In genomic region chr13:36919206-36919832, GRCh38 we compare ENCODE assay signal across 8 cellular contexts. TPM values are rescaled to one million over a fixed set of nuclear protein-coding genes. Genes with fewer than 3 reads are reported as not detected.
DNase-seq lines count a peak whose midpoint lies in the region; ATAC-seq lines count a peak whose summit lies in the region.

No MANE protein-coding gene starts in this region.

- peak overlapping the region; percentile 51 for H3K4me3 ChIP-seq in HAP-1
- H3K4me3 ChIP-seq in stomach smooth muscle (ENCODE audit: low read length in 2 of 2): peak overlapping the region; percentile 83 to 90

- in situ Hi-C loops in Caki2 (cut with HindIII; ENCODE audit: low pct_unique_long_range_greater_than_20kb, low sequenced_read_pairs) (no loop called here), HAP-1 (cut with MboI; ENCODE audit: low sequenced_read_pairs) (no loop called here)

- DNase-seq in Caki2 (ENCODE audit: low read depth): peak; percentile 36
- DNase-seq in HAP-1 (ENCODE audit: low spot score in 2 of 2): peak; percentile 63 to 80
- peak; percentile 86 for DNase-seq in NCI-H69 (lab: John Stamatoyannopoulos, UW)
- peak in 12 of 61 donors; percentile 6 to 63 (median 24) for DNase-seq in caudate nucleus (lab: John Stamatoyannopoulos, UW)
- DNase-seq in GDM1 (lab: John Stamatoyannopoulos, UW): no peak

- H3K27ac ChIP-seq in caudate nucleus (ENCODE audit: low read depth, low read length) (peak overlapping the region; percentile 17), layer of hippocampus (ENCODE audit: low read depth, low read length) (peak overlapping the region; percentile 16), stomach smooth muscle (ENCODE audit: low read length) (peak overlapping the region; percentile 73)

- H3K36me3 ChIP-seq in HAP-1 (replicated peaks): no peaks in the 10 kb centered on the region
- no peaks in the 10 kb centered on the region for H3K36me3 ChIP-seq in stomach smooth muscle (ENCODE audit: control insufficient read depth in 2 of 2, insufficient read depth in 2 of 2, low read length in 2 of 2)

- no peak for ATAC-seq in GM21447 (IDR thresholded peaks at IDR 0.05; ENCODE audit: unreplicated experiment)

- H3K9me3 ChIP-seq in HAP-1: no peaks in the 10 kb centered on the region
- H3K9me3 ChIP-seq in stomach smooth muscle (ENCODE audit: control insufficient read depth in 2 of 2, low read length in 2 of 2): no peaks in the 10 kb centered on the region

- H3K27me3 ChIP-seq in HAP-1 (ENCODE audit: low read depth) (no peaks in the 10 kb centered on the region), layer of hippocampus (ENCODE audit: control insufficient read depth, insufficient read depth, low read length) (no peaks in the 10 kb centered on the region), stomach smooth muscle (ENCODE audit: control insufficient read depth in 1 of 2, insufficient read depth in 2 of 2, low read length in 2 of 2) (no peaks in the 10 kb centered on the region)

- peak overlapping the region; percentile 72 for H3K9ac ChIP-seq in stomach smooth muscle (ENCODE audit: low read length in 2 of 2)

- peaks cover 13% of the 10 kb centered on the region for H3K4me1 ChIP-seq in HAP-1
- H3K4me1 ChIP-seq in stomach smooth muscle (ENCODE audit: control insufficient read depth, insufficient read depth, low read length): peaks cover 18% of the 10 kb centered on the region

RNA-seq across cellular contexts. Expression of gene SMAD9, which starts 0.7 kb away (rescaled TPM):
- total RNA-seq in Caki2 (2014; rRNA removed; shearing (Covaris generic); ENCODE audit: low replicate concordance): 0.55 and 0.64 TPM in 2 replicates

Comparison
In these comparisons a context has a peak if more than half of its experiments do, and no peak if none do; other contexts are left out.
1. H3K27ac ChIP-seq: peak in every context shown above with its lines; median percentile 73 in stomach smooth muscle; 17 in caudate nucleus; 16 in layer of hippocampus.